ENCODE assay signal across 16 cellular contexts in the genomic region with DNA sequence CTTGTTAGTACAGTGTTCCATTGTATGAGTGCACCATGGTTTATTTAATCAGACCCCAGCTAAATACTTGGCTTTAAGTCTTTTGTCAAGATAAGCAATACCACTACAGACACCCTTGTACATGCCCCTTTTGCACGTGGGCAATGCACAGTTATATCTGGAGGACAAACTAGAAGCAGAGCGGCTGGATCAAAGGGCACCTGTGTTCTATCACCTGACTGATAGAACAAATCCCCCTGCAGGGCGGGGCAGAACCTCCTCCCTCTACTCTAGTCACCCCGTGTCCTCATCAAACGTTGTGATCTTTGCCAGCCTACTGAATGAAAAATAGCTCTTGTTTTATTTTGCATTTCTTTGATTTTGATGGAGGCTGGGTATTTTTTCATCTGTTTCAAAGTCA.
DNase-seq lines count a peak whose midpoint lies in the region; ATAC-seq and TF ChIP-seq lines count a peak whose summit lies in the region.
"Had no signal": no experiment of that assay in that cellular context is flagged by ENCODE, and none has a peak within 500 bp of the region (broad histone marks: within the 10 kb centered on the region; RNA-seq: fewer than 3 reads in every experiment).

No MANE protein-coding gene starts in this region.

- H3K4me3 ChIP-seq in HCT116 (replicated peaks in 1 of 2; ENCODE audit: low read depth in 1 of 2, low read length in 2 of 2) (no peak overlapping the region), hepatocyte (no peak overlapping the region), aorta (ENCODE audit: low read length in 2 of 2) (no peak overlapping the region)
- H3K4me3 ChIP-seq: HAP-1 had no signal

- intact Hi-C loops in HCT116 (cut with micrococcal nuclease), result no loop called here
- intact Hi-C loops in aorta (cut with DNase I), result no loop called here

- TF ChIP-seq CTCF in HCT116 (IDR thresholded peaks at IDR 0.05 in 2 of 3, conservative IDR thresholded peaks at IDR 0.05 in 1 of 3; ENCODE audit: borderline replicate concordance in 1 of 3, insufficient read depth in 1 of 3, low read depth in 2 of 3, low read length in 2 of 3) (no peak), hepatocyte (IDR thresholded peaks at IDR 0.05; ENCODE audit: poor library complexity) (no peak)

- H3K4me1 ChIP-seq in HCT116 (ENCODE audit: control insufficient read depth in 1 of 2, insufficient read depth in 2 of 2, low read length in 2 of 2) (peaks cover 0 to 11% of the 10 kb centered on the region in 2 experiments; a peak in 2 of 4 replicates), hepatocyte (ENCODE audit: insufficient read depth) (no peaks in the 10 kb centered on the region), aorta (ENCODE audit: control insufficient read depth in 1 of 2, insufficient read depth in 2 of 2, low read length in 2 of 2) (no peaks in the 10 kb centered on the region)
- H3K4me1 ChIP-seq: HAP-1 had no signal

- H3K27ac ChIP-seq in HCT116 (ENCODE audit: low read depth, low read length), result no peak overlapping the region
- H3K27ac ChIP-seq in hepatocyte, result no peak overlapping the region
- no peak overlapping the region for H3K27ac ChIP-seq in aorta (ENCODE audit: low read depth in 1 of 2, low read length in 2 of 2)

- BruUV-seq in HCT116 (replicated peaks; lab: Mats Ljungman, UMichigan), result no TSS peak

- H3K36me3 ChIP-seq in HCT116 (ENCODE audit: control insufficient read depth in 1 of 2, insufficient read depth in 2 of 2, low read length in 2 of 2) (no peaks in the 10 kb centered on the region), hepatocyte (replicated peaks; ENCODE audit: insufficient read depth, low read depth) (no peaks in the 10 kb centered on the region), aorta (ENCODE audit: control insufficient read depth in 1 of 2, insufficient read depth in 2 of 2, low read length in 1 of 2) (no peaks in the 10 kb centered on the region)
- H3K36me3 ChIP-seq: HAP-1 had no signal

- WGBS in hepatocyte (ENCODE audit: low lambda C conversion rate, missing lambda C conversion rate), result 12% methylated on average over 5 of the region's 5 CpGs
- WGBS in aorta, 2 donors, result 49 to 53% methylated on average over 5 of the region's 5 CpGs

- H2AFZ ChIP-seq in HCT116 (ENCODE audit: low read depth, low read length, poor library complexity, severe bottlenecking) (no peak overlapping the region), hepatocyte (no peak overlapping the region)

- peak; percentile 51 for DNase-seq in activated CD4-positive, alpha-beta T cell treated with anti-CD3 and anti-CD28 coated beads for 48 hours
- no peak for DNase-seq in activated CD4-positive, alpha-beta T cell treated with anti-CD3 and anti-CD28 coated beads for 1 hour
- DNase-seq in HCT116 (ENCODE audit: low read depth, low spot score) (no peak), RPMI8226 (peak; percentile 28), hepatocyte (ENCODE audit: low spot score) (peak; percentile 72), dedifferentiated amniotic fluid mesenchymal stem cell (ENCODE audit: extremely low spot score) (no peak), aorta (no peak)
- DNase-seq: ACHN, foreskin melanocyte, immature natural killer cell, Karpas-422, mesendoderm, NCI-H146, nucleus accumbens had no signal

- H3K79me2 ChIP-seq in HCT116 (ENCODE audit: insufficient read depth, low read length) (no peaks in the 10 kb centered on the region), hepatocyte (no peaks in the 10 kb centered on the region)

- H3K4me2 ChIP-seq in HCT116 (ENCODE audit: low read length) (no peak overlapping the region), hepatocyte (no peak overlapping the region)

- CTCF ChIA-PET in HCT116 (lab: Charles Lee), result no interaction called here

- no peak for ATAC-seq in HCT116
- ATAC-seq in HG02840 (IDR thresholded peaks at IDR 0.05; ENCODE audit: low FRiP score, unreplicated experiment), result no peak
- no peak for ATAC-seq in aorta (ENCODE audit: low FRiP score)

- H3K9ac ChIP-seq in HCT116 (ENCODE audit: low read length), result no peak overlapping the region

- POLR2A ChIA-PET in HCT116 (lab: Charles Lee), result no interaction called here

- H3K27me3 ChIP-seq in HCT116 (ENCODE audit: insufficient read depth, low read length), result no peaks in the 10 kb centered on the region
- H3K27me3 ChIP-seq in hepatocyte, result no peaks in the 10 kb centered on the region
- H3K27me3 ChIP-seq in aorta (ENCODE audit: control insufficient read depth in 1 of 2, insufficient read depth in 2 of 2, low read length in 1 of 2), result no peaks in the 10 kb centered on the region

- H3K9me2 ChIP-seq in HCT116 (ENCODE audit: insufficient read depth), result no peaks in the 10 kb centered on the region; the same call in 1 of the 2 replicates
- no peaks in the 10 kb centered on the region for H3K9me2 ChIP-seq in hepatocyte (replicated peaks; ENCODE audit: insufficient read depth)

- RAD21 ChIA-PET in HCT116 (lab: Charles Lee; ENCODE audit: low non-redundant PET in 1 of 2, low total read pairs in 2 of 2, uncharacterized antibody in 2 of 2, unreplicated experiment in 2 of 2), result no interaction called here

- H3K9me3 ChIP-seq in HCT116 (ENCODE audit: control insufficient read depth in 1 of 2, insufficient read depth in 1 of 2, low read depth in 1 of 2, low read length in 2 of 2), result no peaks in the 10 kb centered on the region
- no peaks in the 10 kb centered on the region for H3K9me3 ChIP-seq in hepatocyte (ENCODE audit: low read depth)
- no peaks in the 10 kb centered on the region for H3K9me3 ChIP-seq in aorta (ENCODE audit: control insufficient read depth, low read length)
- H3K9me3 ChIP-seq: HAP-1 had no signal

- no peak for TF ChIP-seq RAD21 in HCT116 (IDR thresholded peaks at IDR 0.05; ENCODE audit: low read depth)

- TF ChIP-seq POLR2A in HCT116 (IDR thresholded peaks at IDR 0.05; ENCODE audit: borderline replicate concordance, extremely low read depth, insufficient read depth, insufficient read length), result no peak

- H4K20me1 ChIP-seq in HCT116 (ENCODE audit: insufficient read depth) (no peaks in the 10 kb centered on the region), hepatocyte (ENCODE audit: insufficient read depth, poor library complexity, severe bottlenecking) (no peaks in the 10 kb centered on the region)

TF ChIP-seq in HCT116, 20 proteins besides CTCF, POLR2A, EP300 and RAD21:
- peak; percentile 80 for TF ChIP-seq TCF7L2 (IDR thresholded peaks at IDR 0.05; ENCODE audit: borderline replicate concordance, extremely low read depth, insufficient read depth, insufficient read length)
- TF ChIP-seq, protein P1, sequence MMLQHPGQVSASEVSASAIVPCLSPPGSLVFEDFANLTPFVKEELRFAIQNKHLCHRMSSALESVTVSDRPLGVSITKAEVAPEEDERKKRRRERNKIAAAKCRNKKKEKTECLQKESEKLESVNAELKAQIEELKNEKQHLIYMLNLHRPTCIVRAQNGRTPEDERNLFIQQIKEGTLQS (IDR thresholded peaks at IDR 0.05), result no peak

Comparison
In these comparisons a context has a peak if more than half of its experiments do, and no peak if none do; other contexts are left out.
1. DNase-seq: peak in activated CD4-positive, alpha-beta T cell treated with anti-CD3 and anti-CD28 coated beads for 48 hours (single experiment), RPMI8226 (single experiment) and hepatocyte (single experiment); none in activated CD4-positive, alpha-beta T cell treated with anti-CD3 and anti-CD28 coated beads for 1 hour (single experiment), HCT116 (single experiment), dedifferentiated amniotic fluid mesenchymal stem cell (single experiment) and aorta (0 of 2).